In genomic region chr18:56469582-56469981, GRCh38 we compare ENCODE assay signal across 26 cellular contexts.
DNase-seq lines count a peak whose midpoint lies in the region; ATAC-seq, FAIRE-seq and TF ChIP-seq lines count a peak whose summit lies in the region.
"Had no signal": no experiment of that assay in that cellular context is flagged by ENCODE, and none has a peak within 500 bp of the region (broad histone marks: within the 10 kb centered on the region; RNA-seq: fewer than 3 reads in every experiment).

No MANE protein-coding gene starts in this region.

- no peak for DNase-seq in D721Med (ENCODE audit: insufficient read length, low spot score)
- DNase-seq in PC-3 = peak; percentile 86
- DNase-seq in kidney tubule cell (ENCODE audit: low spot score) = peak; percentile 87
- DNase-seq in right cardiac atrium = no peak
- no peak for DNase-seq in activated effector memory CD4-positive, alpha-beta T cell treated with anti-CD3 and anti-CD28 coated beads, Interleukin-2, amount 50 U/mL, for 16 hours
- DNase-seq in NCI-H82 (lab: John Stamatoyannopoulos, UW) = no peak
- DNase-seq: 8988T; ACHN; BE2C; CD8-positive, alpha-beta memory T cell; DMS79 treated with DMSO at 0.1 percent for 48 hours; GF-D8; Kasumi-1; MV-4-11; NCI-H1105; NCI-H1436 treated with DMSO at 0.1 percent for 48 hours; NCI-H1930; NCI-H446; NCI-H526; Peyer's patch had no signal

- H3K4me3 ChIP-seq in PC-3 (ENCODE audit: low read length) (no peak overlapping the region), right cardiac atrium (ENCODE audit: low read length) (no peak overlapping the region)
- H3K4me3 ChIP-seq: K562, Peyer's patch had no signal

- peak overlapping the region; percentile 88 for H3K27ac Mint-ChIP-seq in dendritic cell treated with granulocyte-macrophage colony-stimulating factor and Interleukin-4, amounts not matched to agents 40 ng/mL and 50 ng/mL, for 4 days
- H3K27ac Mint-ChIP-seq: CD8-positive, alpha-beta memory T cell had no signal

- CTCF ChIA-PET in PC-3 (lab: Charles Lee) = no interaction called here

- peak; percentile 97 for FAIRE-seq in D721Med (lab: Jason Lieb, UNC)
- FAIRE-seq: GM12892, K562 had no signal

- 94% methylated on average over 4 of the region's 4 CpGs for WGBS in right cardiac atrium

- peaks cover 34% of the 10 kb centered on the region for H3K9me3 Mint-ChIP-seq in dendritic cell treated with granulocyte-macrophage colony-stimulating factor and Interleukin-4, amounts not matched to agents 40 ng/mL and 50 ng/mL, for 4 days

- no peak overlapping the region for H3K9ac ChIP-seq in PC-3 (ENCODE audit: low read length)

- ATAC-seq in PC-3 (peak; percentile 88), right cardiac atrium (no peak)
- ATAC-seq: HCT116, K562, SK-N-SH treated with all-trans-retinoic acid at 6 μM for 48 hours had no signal

- no TSS peak for BruUV-seq in PC-3 (replicated peaks; lab: Mats Ljungman, UMichigan)

- H3K9me3 ChIP-seq in PC-3 (ENCODE audit: low read length) (no peaks in the 10 kb centered on the region), right cardiac atrium (ENCODE audit: control insufficient read depth, low read length) (no peaks in the 10 kb centered on the region)
- H3K9me3 ChIP-seq: BE2C, Peyer's patch had no signal

- peaks cover 25% of the 10 kb centered on the region for H3K4me1 Mint-ChIP-seq in dendritic cell treated with granulocyte-macrophage colony-stimulating factor and Interleukin-4, amounts not matched to agents 40 ng/mL and 50 ng/mL, for 4 days (ENCODE audit: low read depth)
- H3K4me1 Mint-ChIP-seq: CD8-positive, alpha-beta memory T cell had no signal

- H4K20me1 ChIP-seq in PC-3 (ENCODE audit: low read length) = no peaks in the 10 kb centered on the region

- H3K79me2 ChIP-seq in PC-3 (ENCODE audit: low read length) = no peaks in the 10 kb centered on the region

- TF ChIP-seq CTCF in D721Med (IDR thresholded peaks at IDR 0.05; ENCODE audit: insufficient read depth, missing control alignments) (no peak), PC-3 (conservative IDR thresholded peaks at IDR 0.05; ENCODE audit: low read depth, low read length) (no peak)

- POLR2A ChIA-PET in PC-3 (lab: Charles Lee; ENCODE audit: unreplicated experiment) = no interaction called here

- H3K27ac ChIP-seq in PC-3 (ENCODE audit: low read length) = peak overlapping the region; percentile 21; the same call in 1 of the 2 replicates
- H3K27ac ChIP-seq in right cardiac atrium (ENCODE audit: low read length) = no peak overlapping the region
- H3K27ac ChIP-seq: Peyer's patch had no signal

- intact Hi-C loops in PC-3 (cut with micrococcal nuclease) (no loop called here), right cardiac atrium (cut with DNase I) (no loop called here)
- intact Hi-C loops in dendritic cell treated with granulocyte-macrophage colony-stimulating factor and Interleukin-4, amounts not matched to agents 40 ng/mL and 50 ng/mL, for 4 days (cut with micrococcal nuclease) = loop anchor here (2.0 to 5.0 kb wide), 2 partner anchors 98 to 183 kb away; no protein-coding TSS in a partner anchor

- H3K4me1 ChIP-seq in PC-3 (ENCODE audit: insufficient read depth, low read length) (peaks cover 17% of the 10 kb centered on the region), right cardiac atrium (ENCODE audit: control insufficient read depth, insufficient read depth, low read length) (no peaks in the 10 kb centered on the region)
- H3K4me1 ChIP-seq: BE2C, Peyer's patch had no signal

- H3K9me2 ChIP-seq in PC-3 (replicated peaks; ENCODE audit: low read length) = no peaks in the 10 kb centered on the region

- no peak overlapping the region for H3K4me3 Mint-ChIP-seq in dendritic cell treated with granulocyte-macrophage colony-stimulating factor and Interleukin-4, amounts not matched to agents 40 ng/mL and 50 ng/mL, for 4 days
- H3K4me3 Mint-ChIP-seq: CD14-positive monocyte; CD8-positive, alpha-beta memory T cell had no signal

- no peaks in the 10 kb centered on the region for H3F3A ChIP-seq in PC-3 (ENCODE audit: low read length, unreplicated experiment)

- H3K27me3 ChIP-seq in PC-3 (ENCODE audit: low read length) (no peaks in the 10 kb centered on the region), right cardiac atrium (ENCODE audit: control insufficient read depth, insufficient read depth) (no peaks in the 10 kb centered on the region)
- H3K27me3 ChIP-seq: BE2C, Peyer's patch had no signal

- no peaks in the 10 kb centered on the region for H3K27me3 Mint-ChIP-seq in dendritic cell treated with granulocyte-macrophage colony-stimulating factor and Interleukin-4, amounts not matched to agents 40 ng/mL and 50 ng/mL, for 4 days

- peak overlapping the region; percentile 32; the same call in 1 of the 2 replicates for H3K4me2 ChIP-seq in PC-3 (ENCODE audit: low read length)

- no peak overlapping the region for H2AFZ ChIP-seq in PC-3 (ENCODE audit: low read length)

- peaks cover 19% of the 10 kb centered on the region for H3K36me3 Mint-ChIP-seq in dendritic cell treated with granulocyte-macrophage colony-stimulating factor and Interleukin-4, amounts not matched to agents 40 ng/mL and 50 ng/mL, for 4 days (ENCODE audit: low read depth)
- H3K36me3 Mint-ChIP-seq: CD8-positive, alpha-beta memory T cell had no signal

- no peaks in the 10 kb centered on the region for H3K36me3 ChIP-seq in PC-3 (ENCODE audit: low read depth, low read length)
- H3K36me3 ChIP-seq: BE2C, Peyer's patch had no signal

Comparison
In these comparisons a context has a peak if more than half of its experiments do, and no peak if none do; other contexts are left out.
1. DNase-seq: peak in PC-3 (single experiment) and kidney tubule cell (single experiment); none in D721Med (single experiment), right cardiac atrium (0 of 3), activated effector memory CD4-positive, alpha-beta T cell treated with anti-CD3 and anti-CD28 coated beads, Interleukin-2, amount 50 U/mL, for 16 hours (single experiment) and NCI-H82 (single experiment).